ENCODE assay signal across 13 cellular contexts in genomic region chr3:47836986-47837385, GRCh38. TPM values are rescaled to one million over a fixed set of nuclear protein-coding genes. Genes with fewer than 3 reads are reported as not detected.
DNase-seq lines count a peak whose midpoint lies in the region; ATAC-seq, FAIRE-seq and TF ChIP-seq lines count a peak whose summit lies in the region.
"Had no signal": no experiment of that assay in that cellular context is flagged by ENCODE, and none has a peak within 500 bp of the region (broad histone marks: within the 10 kb centered on the region; RNA-seq: fewer than 3 reads in every experiment).

No MANE protein-coding gene starts in this region.

- no peak overlapping the region for H3K9ac ChIP-seq in HepG2 (ENCODE audit: insufficient read depth, low read depth, low read length)

- H3K36me3 ChIP-seq in HepG2 (replicated peaks in 1 of 2; ENCODE audit: control insufficient read depth in 1 of 2, insufficient read depth in 2 of 2, low read length in 2 of 2) (peaks cover 21 to 64% of the 10 kb centered on the region in 2 experiments; a peak in 4 of 5 replicates), right lobe of liver (peaks cover 0 to 64% (median 31%) of the 10 kb centered on the region in 4 donors), esophagus muscularis mucosa (peaks cover 42 to 98% (median 88%) of the 10 kb centered on the region in 4 donors)

- ATAC-seq in HepG2 (peak; percentile 23; the same call in 2 of the 3 replicates), right lobe of liver (no peak)
- no peak for ATAC-seq in natural killer cell treated with Interleukin-12 subunit alpha and Interleukin-12 subunit beta and Interleukin-15 and Interleukin-18, amount 100 ng/mL, for 72 hours

- TF ChIP-seq RAD21 in HepG2 (CRISPR knock-in tag; IDR thresholded peaks at IDR 0.05) = no peak

- H3K27me3 ChIP-seq in HepG2 (ENCODE audit: control insufficient read depth in 1 of 2, insufficient read depth in 2 of 2, low read length in 2 of 2) = no peaks in the 10 kb centered on the region
- no peaks in the 10 kb centered on the region for H3K27me3 ChIP-seq in right lobe of liver
- no peaks in the 10 kb centered on the region for H3K27me3 ChIP-seq in esophagus muscularis mucosa
- H3K27me3 ChIP-seq: heart left ventricle, pancreas, stomach had no signal

- over 99% methylated on average over 7 of the region's 7 CpGs for WGBS in HepG2 (ENCODE audit: low lambda C conversion rate)
- 94% methylated on average over 7 of the region's 7 CpGs for WGBS in right lobe of liver (ENCODE audit: insufficient coverage, low coverage, low lambda C conversion rate, missing lambda C conversion rate)
- 84% methylated on average over 7 of the region's 7 CpGs for WGBS in esophagus muscularis mucosa

- no peak overlapping the region for H3K4me2 ChIP-seq in HepG2 (ENCODE audit: low read depth, low read length)

- H3K9me3 ChIP-seq in HepG2 (ENCODE audit: low read length) (no peaks in the 10 kb centered on the region), right lobe of liver (no peaks in the 10 kb centered on the region), esophagus muscularis mucosa (no peaks in the 10 kb centered on the region)
- H3K9me3 ChIP-seq: heart left ventricle, pancreas, stomach had no signal

- TF ChIP-seq POLR2A in HepG2 (IDR thresholded peaks at IDR 0.05; ENCODE audit: insufficient read depth in 1 of 2, low read depth in 2 of 2, low read length in 2 of 2) = no peak
- no peak for TF ChIP-seq POLR2A in right lobe of liver (IDR thresholded peaks at IDR 0.05)
- TF ChIP-seq POLR2A in esophagus muscularis mucosa (IDR thresholded peaks at IDR 0.05; ENCODE audit: low read depth) = no peak

- no peak overlapping the region for H2AFZ ChIP-seq in HepG2 (ENCODE audit: low read length)

- no peaks in the 10 kb centered on the region for H3K9me3 Mint-ChIP-seq in natural killer cell treated with Interleukin-12 subunit alpha and Interleukin-12 subunit beta and Interleukin-15 and Interleukin-18, amount 100 ng/mL, for 72 hours
- no peaks in the 10 kb centered on the region for H3K9me3 Mint-ChIP-seq in MCF 10A (ENCODE audit: unreplicated experiment)
- H3K9me3 Mint-ChIP-seq: IgD-negative memory B cell had no signal

- H3K27ac ChIP-seq in HepG2 (ENCODE audit: extremely low read length, insufficient read depth, low read length) (no peak overlapping the region), right lobe of liver (no peak overlapping the region), esophagus muscularis mucosa (replicated peaks in 1 of 4) (no peak overlapping the region)
- H3K27ac ChIP-seq: heart left ventricle, pancreas, stomach had no signal

- peaks cover 6% of the 10 kb centered on the region for H4K20me1 ChIP-seq in HepG2 (ENCODE audit: insufficient read depth, low read length)

- in situ Hi-C loops in HepG2 (cut with HindIII; ENCODE audit: extremely low pct_ligation_motif_present, low pct_unique_long_range_greater_than_20kb) = no loop called here

- TF ChIP-seq CTCF in HepG2 (CRISPR knock-in tag; IDR thresholded peaks at IDR 0.05) (no peak), right lobe of liver (IDR thresholded peaks at IDR 0.05) (no peak), MCF 10A (IDR thresholded peaks at IDR 0.05; ENCODE audit: unreplicated experiment) (no peak), esophagus muscularis mucosa (IDR thresholded peaks at IDR 0.05) (no peak)

- FAIRE-seq in HepG2 (lab: Jason Lieb, UNC) = no peak
- FAIRE-seq: pancreas, urothelium cell line had no signal

- POLR2A ChIA-PET in HepG2 (lab: Yijun Ruan, JAX) (interaction anchor here (1.1 to 1.6 kb wide), 2 partner anchors 12 to 153 kb away, joined by 4 to 12 read pairs; no protein-coding TSS in a partner anchor), MCF 10A (lab: Yijun Ruan, JAX) (interaction anchor here (1.7 kb wide), 1 partner anchor 12 kb away, joined by 5 read pairs; no protein-coding TSS in a partner anchor)

- CTCF ChIA-PET in HepG2 (lab: Yijun Ruan, JAX; ENCODE audit: low intra/inter-chr PET ratio, low total read pairs) (interaction anchor here (2.2 to 2.3 kb wide), 2 partner anchors 153 to 314 kb away, joined by 11 to 13 read pairs; no protein-coding TSS in a partner anchor), MCF 10A (lab: Yijun Ruan, JAX) (interaction anchor here (0.6 to 4.5 kb wide), 14 partner anchors 11 to 384 kb away, joined by 3 to 37 read pairs (median 4); no protein-coding TSS in a partner anchor)

- no peaks in the 10 kb centered on the region for H3K4me1 ChIP-seq in HepG2 (ENCODE audit: insufficient read depth, low read length)
- H3K4me1 ChIP-seq in right lobe of liver = no peaks in the 10 kb centered on the region
- H3K4me1 ChIP-seq in esophagus muscularis mucosa = peaks cover 0 to 9% (median 0%) of the 10 kb centered on the region in 4 donors
- H3K4me1 ChIP-seq: pancreas had no signal

- H3K36me3 Mint-ChIP-seq in natural killer cell treated with Interleukin-12 subunit alpha and Interleukin-12 subunit beta and Interleukin-15 and Interleukin-18, amount 100 ng/mL, for 72 hours = peaks cover 12% of the 10 kb centered on the region
- peaks cover 98% of the 10 kb centered on the region for H3K36me3 Mint-ChIP-seq in MCF 10A (ENCODE audit: insufficient read depth, unreplicated experiment)
- H3K36me3 Mint-ChIP-seq: IgD-negative memory B cell had no signal

- intact Hi-C loops in HepG2 (cut with micrococcal nuclease; ENCODE audit: unreplicated experiment) (loop anchor here (1.0 to 2.0 kb wide), 3 partner anchors 153 to 322 kb away; no protein-coding TSS in a partner anchor), right lobe of liver (cut with DNase I) (no loop called here), MCF 10A (cut with micrococcal nuclease) (loop anchor here (1.0 to 2.0 kb wide), 2 partner anchors 153 to 314 kb away; no protein-coding TSS in a partner anchor), esophagus muscularis mucosa (cut with DNase I) (loop anchor here (5.0 kb wide), 2 partner anchors 155 to 315 kb away; no protein-coding TSS in a partner anchor)

- H3K27ac Mint-ChIP-seq in natural killer cell treated with Interleukin-12 subunit alpha and Interleukin-12 subunit beta and Interleukin-15 and Interleukin-18, amount 100 ng/mL, for 72 hours = no peak overlapping the region
- H3K27ac Mint-ChIP-seq in MCF 10A (ENCODE audit: low read depth, unreplicated experiment) = no peak overlapping the region

- H3K27me3 Mint-ChIP-seq in natural killer cell treated with Interleukin-12 subunit alpha and Interleukin-12 subunit beta and Interleukin-15 and Interleukin-18, amount 100 ng/mL, for 72 hours = no peaks in the 10 kb centered on the region
- no peaks in the 10 kb centered on the region for H3K27me3 Mint-ChIP-seq in MCF 10A (ENCODE audit: insufficient read depth, unreplicated experiment)
- H3K27me3 Mint-ChIP-seq: IgD-negative memory B cell had no signal

- TF ChIP-seq EP300 in HepG2 (IDR thresholded peaks at IDR 0.05; ENCODE audit: low read depth in 2 of 2, low read length in 2 of 2) (no peak), HepG2 (CRISPR knock-in tag; IDR thresholded peaks at IDR 0.05; ENCODE audit: borderline replicate concordance) (no peak), esophagus muscularis mucosa (IDR thresholded peaks at IDR 0.05) (no peak)

- H3K4me1 Mint-ChIP-seq in natural killer cell treated with Interleukin-12 subunit alpha and Interleukin-12 subunit beta and Interleukin-15 and Interleukin-18, amount 100 ng/mL, for 72 hours (ENCODE audit: low read depth in 2 of 2) = peaks cover 4 to 7% of the 10 kb centered on the region in 2 donors
- H3K4me1 Mint-ChIP-seq in MCF 10A (ENCODE audit: insufficient read depth, unreplicated experiment) = no peaks in the 10 kb centered on the region

- H3K4me3 ChIP-seq in HepG2 (replicated peaks in 1 of 3; ENCODE audit: insufficient read depth in 1 of 3, low read depth in 2 of 3, low read length in 3 of 3) (no peak overlapping the region), right lobe of liver (no peak overlapping the region), esophagus muscularis mucosa (no peak overlapping the region)
- H3K4me3 ChIP-seq: heart left ventricle, pancreas, stomach had no signal

- peaks cover 3% of the 10 kb centered on the region for H3K79me2 ChIP-seq in HepG2 (ENCODE audit: insufficient read depth, low read length)

- H3K4me3 Mint-ChIP-seq in natural killer cell treated with Interleukin-12 subunit alpha and Interleukin-12 subunit beta and Interleukin-15 and Interleukin-18, amount 100 ng/mL, for 72 hours = no peak overlapping the region
- no peak overlapping the region for H3K4me3 Mint-ChIP-seq in MCF 10A (ENCODE audit: unreplicated experiment)

- DNase-seq in HepG2 (ENCODE audit: low spot score) (no peak), right lobe of liver (no peak), astrocyte of the hippocampus (ENCODE audit: low read depth, low spot score) (peak; percentile 28), OCI-M2 (lab: John Stamatoyannopoulos, UW; ENCODE audit: unreplicated experiment) (no peak), MCF 10A (ENCODE audit: unreplicated experiment) (no peak), esophagus muscularis mucosa (ENCODE audit: extremely low spot score) (no peak), iPS-NIHi7 (ENCODE audit: extremely low spot score) (no peak)
- peak; percentile 44 for DNase-seq in natural killer cell treated with Interleukin-12 subunit alpha and Interleukin-12 subunit beta and Interleukin-15 and Interleukin-18, amount 100 ng/mL, for 72 hours (ENCODE audit: low spot score)

- BruUV-seq in HepG2 (replicated peaks; lab: Mats Ljungman, UMichigan) = no TSS peak
- no TSS peak for BruUV-seq in MCF 10A (replicated peaks; lab: Mats Ljungman, UMichigan)

RNA-seq across cellular contexts. Expression of gene DHX30, which starts 34.0 kb away (rescaled TPM):
- total RNA-seq in HepG2 (2016; rRNA removed; fragmentation: Illumina TruSeq; extraction: Trizol) (45.6 and 59.4 TPM in 2 replicates), right lobe of liver (10 to 100 TPM; 20.1 to 40.9 (median 28.7) TPM), MCF 10A (2022) (80.5 and 86.2 TPM in 2 replicates), esophagus muscularis mucosa (10 to 100 TPM; 54.4 to 99.3 (median 80.0) TPM)
- 13.6 and 17.0 TPM in 2 replicates for total RNA-seq in HepG2 (2016; cell fraction: cytosol; rRNA removed; fragmentation: Illumina TruSeq; extraction: Trizol; ENCODE audit: low read depth)
- 38.6 and 62.5 TPM in 2 replicates for total RNA-seq in HepG2 (2016; cell fraction: insoluble cytoplasmic fraction; rRNA removed; fragmentation: Illumina TruSeq; extraction: Trizol)
- total RNA-seq in HepG2 (2016; cell fraction: membrane; rRNA removed; fragmentation: Illumina TruSeq; extraction: Trizol) = 22.4 and 24.3 TPM in 2 replicates
- 62.9 and 74.7 TPM in 2 replicates for total RNA-seq in HepG2 (2016; cell fraction: nucleus; rRNA removed; fragmentation: Illumina TruSeq; extraction: Trizol)
- polyA plus RNA-seq in HepG2 (2011; rRNA removed) = 30.6 and 40.7 TPM in 2 replicates
- 28.3 and 39.0 TPM in 2 replicates for polyA plus RNA-seq in HepG2 (2011; cell fraction: cytosol; rRNA removed)
- 163 and 197 TPM in 2 replicates for polyA plus RNA-seq in HepG2 (2011; cell fraction: nucleus; rRNA removed)
- 24.2 and 29.1 TPM in 2 replicates for polyA plus RNA-seq in HepG2 (2012)
- 11.0 and 12.5 TPM in 2 replicates for polyA plus RNA-seq in HepG2 (2016; cell fraction: cytosol; fragmentation: Illumina TruSeq; extraction: Trizol; ENCODE audit: low read depth)
- polyA plus RNA-seq in HepG2 (2016; cell fraction: insoluble cytoplasmic fraction; fragmentation: Illumina TruSeq; extraction: Trizol; ENCODE audit: low read depth) = 25.7 and 33.1 TPM in 2 replicates
- polyA plus RNA-seq in HepG2 (2016; cell fraction: membrane; fragmentation: Illumina TruSeq; extraction: Trizol; ENCODE audit: low read depth) = 9.0 and 9.5 TPM in 2 replicates
- 92.0 and 98.7 TPM in 2 replicates for polyA plus RNA-seq in HepG2 (2016; cell fraction: nucleus; fragmentation: Illumina TruSeq; extraction: Trizol; ENCODE audit: insufficient read depth, low read depth)
- polyA minus RNA-seq in HepG2 (2011; rRNA and poly(A)+ RNA removed; ENCODE audit: low replicate concordance) = 105 and 153 TPM in 2 replicates
- 32.0 and 32.5 TPM in 2 replicates for polyA minus RNA-seq in HepG2 (2011; cell fraction: cytosol; rRNA and poly(A)+ RNA removed)
- polyA minus RNA-seq in HepG2 (2011; cell fraction: nucleus; rRNA and poly(A)+ RNA removed) = 66.0 and 72.5 TPM in 2 replicates
- 100 to 1,000 TPM; 101 to 177 TPM for total RNA-seq in natural killer cell treated with Interleukin-12 subunit alpha and Interleukin-12 subunit beta and Interleukin-15 and Interleukin-18, amount 100 ng/mL, for 72 hours

RNA-seq across cellular contexts. Expression of gene SMARCC1, which starts 55.3 kb away (rescaled TPM):
- total RNA-seq in HepG2 (2016; rRNA removed; fragmentation: Illumina TruSeq; extraction: Trizol) (53.6 and 58.4 TPM in 2 replicates), right lobe of liver (10 to 100 TPM; 15.6 to 32.0 (median 24.1) TPM), MCF 10A (2022) (59.1 and 77.5 TPM in 2 replicates), esophagus muscularis mucosa (10 to 100 TPM; 46.1 to 57.2 (median 49.7) TPM)
- total RNA-seq in HepG2 (2016; cell fraction: cytosol; rRNA removed; fragmentation: Illumina TruSeq; extraction: Trizol; ENCODE audit: low read depth) = 31.7 and 35.7 TPM in 2 replicates
- total RNA-seq in HepG2 (2016; cell fraction: insoluble cytoplasmic fraction; rRNA removed; fragmentation: Illumina TruSeq; extraction: Trizol) = 46.9 and 62.8 TPM in 2 replicates
- total RNA-seq in HepG2 (2016; cell fraction: membrane; rRNA removed; fragmentation: Illumina TruSeq; extraction: Trizol) = 19.5 and 23.9 TPM in 2 replicates
- total RNA-seq in HepG2 (2016; cell fraction: nucleus; rRNA removed; fragmentation: Illumina TruSeq; extraction: Trizol) = 53.6 and 55.4 TPM in 2 replicates
- 38.3 and 47.9 TPM in 2 replicates for polyA plus RNA-seq in HepG2 (2011; rRNA removed)
- 11.9 and 13.7 TPM in 2 replicates for polyA plus RNA-seq in HepG2 (2011; cell fraction: cytosol; rRNA removed)
- 28.8 and 29.2 TPM in 2 replicates for polyA plus RNA-seq in HepG2 (2011; cell fraction: nucleus; rRNA removed)
- 35.0 and 49.8 TPM in 2 replicates for polyA plus RNA-seq in HepG2 (2012)
- 1.8 and 2.0 TPM in 2 replicates for polyA plus RNA-seq in HepG2 (2016; cell fraction: cytosol; fragmentation: Illumina TruSeq; extraction: Trizol; ENCODE audit: low read depth)
- 35.8 and 41.7 TPM in 2 replicates for polyA plus RNA-seq in HepG2 (2016; cell fraction: insoluble cytoplasmic fraction; fragmentation: Illumina TruSeq; extraction: Trizol; ENCODE audit: low read depth)
- polyA plus RNA-seq in HepG2 (2016; cell fraction: membrane; fragmentation: Illumina TruSeq; extraction: Trizol; ENCODE audit: low read depth) = 4.7 and 6.4 TPM in 2 replicates
- polyA plus RNA-seq in HepG2 (2016; cell fraction: nucleus; fragmentation: Illumina TruSeq; extraction: Trizol; ENCODE audit: insufficient read depth, low read depth) = 53.2 and 60.9 TPM in 2 replicates
- 72.6 and 165 TPM in 2 replicates for polyA minus RNA-seq in HepG2 (2011; rRNA and poly(A)+ RNA removed; ENCODE audit: low replicate concordance)
- polyA minus RNA-seq in HepG2 (2011; cell fraction: cytosol; rRNA and poly(A)+ RNA removed) = 31.1 and 46.0 TPM in 2 replicates
- 73.1 and 73.5 TPM in 2 replicates for polyA minus RNA-seq in HepG2 (2011; cell fraction: nucleus; rRNA and poly(A)+ RNA removed)
- 100 to 1,000 TPM in 1 of 2 donors, 10 to 100 TPM in 1; 93.8 to 130 TPM for total RNA-seq in natural killer cell treated with Interleukin-12 subunit alpha and Interleukin-12 subunit beta and Interleukin-15 and Interleukin-18, amount 100 ng/mL, for 72 hours

Comparison
In these comparisons a context has a peak if more than half of its experiments do, and no peak if none do; other contexts are left out.
1. intact Hi-C loops: an anchor here in HepG2 (1.0 to 2.0 kb wide), MCF 10A (1.0 to 2.0 kb wide) and esophagus muscularis mucosa (5.0 kb wide); none called in right lobe of liver.
2. DNase-seq: peak in astrocyte of the hippocampus (single experiment) and natural killer cell treated with Interleukin-12 subunit alpha and Interleukin-12 subunit beta and Interleukin-15 and Interleukin-18, amount 100 ng/mL, for 72 hours (single experiment); none in HepG2 (single experiment), right lobe of liver (0 of 3), OCI-M2 (single experiment), MCF 10A (single experiment), esophagus muscularis mucosa (single experiment) and iPS-NIHi7 (single experiment).